ENCODE assay signal across 25 cellular contexts in genomic region chr13:111558700-111559088, GRCh38.
DNase-seq lines count a peak whose midpoint lies in the region; ATAC-seq, FAIRE-seq and TF ChIP-seq lines count a peak whose summit lies in the region.
"Had no signal": no experiment of that assay in that cellular context is flagged by ENCODE, and none has a peak within 500 bp of the region (broad histone marks: within the 10 kb centered on the region; RNA-seq: fewer than 3 reads in every experiment).

No MANE protein-coding gene starts in this region.

- H3K9ac ChIP-seq in BLaER1: no peak overlapping the region
- no peak overlapping the region for H3K9ac ChIP-seq in mesenchymal stem cell (ENCODE audit: low read length)
- H3K9ac ChIP-seq: GM23248 had no signal

- H4K91ac ChIP-seq in mesenchymal stem cell (ENCODE audit: low read length): no peak overlapping the region

- no peak overlapping the region for H2AK5ac ChIP-seq in mesenchymal stem cell (ENCODE audit: low read length, severe bottlenecking)

- H2BK15ac ChIP-seq in mesenchymal stem cell (ENCODE audit: low read depth, poor library complexity, severe bottlenecking): no peak overlapping the region

- DNase-seq in GM23338 (ENCODE audit: low spot score) (no peak), nephron progenitor cell (no peak), posterior vena cava (ENCODE audit: low spot score) (peak; percentile 59), mesenchymal stem cell (no peak), pancreas (no peak), C1 segment of cervical spinal cord (lab: John Stamatoyannopoulos, UW) (no peak)
- DNase-seq: 8988T; ACHN; AML-193; BE2C; CD4-positive, alpha-beta T cell; CD8-positive, alpha-beta memory T cell; DMS 273 treated with DMSO at 0.1 percent for 48 hours; DMS53; DMS79 treated with DMSO at 0.1 percent for 48 hours; GF-D8; GM23248; H9 had no signal

- H3K79me1 ChIP-seq in mesenchymal stem cell (replicated peaks; ENCODE audit: low read length, poor library complexity, severe bottlenecking): no peaks in the 10 kb centered on the region

- H3K18ac ChIP-seq in mesenchymal stem cell (ENCODE audit: low read depth in 1 of 2, low read length in 2 of 2): no peak overlapping the region

- no peaks in the 10 kb centered on the region for H3K9me2 ChIP-seq in GM23338 (ENCODE audit: insufficient read depth)

- H3K4me3 ChIP-seq in BLaER1: no peak overlapping the region
- no peak overlapping the region for H3K4me3 ChIP-seq in GM23338
- no peak overlapping the region for H3K4me3 ChIP-seq in mesenchymal stem cell (ENCODE audit: insufficient read depth in 1 of 2, low read depth in 1 of 2, low read length in 2 of 2)
- no peak overlapping the region for H3K4me3 ChIP-seq in pancreas
- H3K4me3 ChIP-seq: A549, GM23248 had no signal

- H3K36me3 ChIP-seq in BLaER1 (no peaks in the 10 kb centered on the region), GM23338 (ENCODE audit: insufficient read depth) (no peaks in the 10 kb centered on the region), mesenchymal stem cell (ENCODE audit: control insufficient read depth in 1 of 2, insufficient read depth in 2 of 2, low read depth in 1 of 2, low read length in 2 of 2) (no peaks in the 10 kb centered on the region), pancreas (no peaks in the 10 kb centered on the region)
- H3K36me3 ChIP-seq: BE2C had no signal

- no peak for TF ChIP-seq CTCF in GM23338 (conservative IDR thresholded peaks at IDR 0.05; ENCODE audit: low read depth in 2 of 2)
- no peak for TF ChIP-seq CTCF in nephron progenitor cell (IDR thresholded peaks at IDR 0.05)
- no peak for TF ChIP-seq CTCF in pancreas (IDR thresholded peaks at IDR 0.05)

- H3K36me3 Mint-ChIP-seq in GM23338 (ENCODE audit: low read depth): no peaks in the 10 kb centered on the region
- H3K36me3 Mint-ChIP-seq in nephron progenitor cell (ENCODE audit: low read depth): no peaks in the 10 kb centered on the region
- H3K36me3 Mint-ChIP-seq: CD14-positive monocyte; CD8-positive, alpha-beta memory T cell had no signal

- no peak overlapping the region for H3K14ac ChIP-seq in mesenchymal stem cell (ENCODE audit: low read length in 2 of 2)

- no peak overlapping the region for H4K8ac ChIP-seq in mesenchymal stem cell (ENCODE audit: low read length)

- H3K4me3 Mint-ChIP-seq in GM23338: no peak overlapping the region
- no peak overlapping the region for H3K4me3 Mint-ChIP-seq in nephron progenitor cell
- H3K4me3 Mint-ChIP-seq: CD14-positive monocyte; CD4-positive, alpha-beta T cell; CD8-positive, alpha-beta memory T cell; H9 had no signal

- H3K4me1 Mint-ChIP-seq in GM23338: peaks cover 11% of the 10 kb centered on the region
- H3K4me1 Mint-ChIP-seq in nephron progenitor cell: peaks cover 27% of the 10 kb centered on the region
- H3K4me1 Mint-ChIP-seq: CD14-positive monocyte; CD8-positive, alpha-beta memory T cell had no signal

- H3K27me3 ChIP-seq in BLaER1 (no peaks in the 10 kb centered on the region), GM23338 (ENCODE audit: insufficient read depth) (no peaks in the 10 kb centered on the region), mesenchymal stem cell (ENCODE audit: control insufficient read depth in 1 of 2, insufficient read depth in 1 of 2, low read length in 2 of 2) (no peaks in the 10 kb centered on the region), pancreas (no peaks in the 10 kb centered on the region)

- H3K4me1 ChIP-seq in BLaER1: peaks cover 69% of the 10 kb centered on the region
- H3K4me1 ChIP-seq in GM23338 (ENCODE audit: insufficient read depth): no peaks in the 10 kb centered on the region
- peaks cover 2% of the 10 kb centered on the region for H3K4me1 ChIP-seq in mesenchymal stem cell (ENCODE audit: control insufficient read depth, insufficient read depth, low read depth, low read length)
- no peaks in the 10 kb centered on the region for H3K4me1 ChIP-seq in pancreas
- H3K4me1 ChIP-seq: A549, BE2C had no signal

- H3K4ac ChIP-seq in mesenchymal stem cell (ENCODE audit: low read depth in 1 of 2, low read length in 2 of 2): no peak overlapping the region

- H3F3A ChIP-seq in GM23338 (replicated peaks; ENCODE audit: low read depth): no peaks in the 10 kb centered on the region

- H3K27ac Mint-ChIP-seq in GM23338 (no peak overlapping the region), nephron progenitor cell (peak overlapping the region; percentile 27)
- H3K27ac Mint-ChIP-seq: CD4-positive, alpha-beta T cell; CD8-positive, alpha-beta memory T cell had no signal

- intact Hi-C loops in posterior vena cava (cut with DNase I) (no loop called here), pancreas (cut with DNase I) (no loop called here)

- no peaks in the 10 kb centered on the region for H3K9me3 Mint-ChIP-seq in GM23338
- H3K9me3 Mint-ChIP-seq in nephron progenitor cell: no peaks in the 10 kb centered on the region
- H3K9me3 Mint-ChIP-seq: CD4-positive, alpha-beta T cell; CD8-positive, alpha-beta memory T cell; H9 had no signal

- no peak for FAIRE-seq in pancreas (lab: Jason Lieb, UNC)
- FAIRE-seq: A549, D721Med, GM12891, GM18507 had no signal

- no peak overlapping the region for H3K27ac ChIP-seq in BLaER1
- no peak overlapping the region for H3K27ac ChIP-seq in GM23338 (ENCODE audit: low read depth)
- H3K27ac ChIP-seq in mesenchymal stem cell (ENCODE audit: low read length, poor library complexity, severe bottlenecking): no peak overlapping the region
- H3K27ac ChIP-seq in pancreas: no peak overlapping the region
- H3K27ac ChIP-seq: A549, GM23248 had no signal

- H3K9me3 ChIP-seq in BLaER1 (no peaks in the 10 kb centered on the region), mesenchymal stem cell (ENCODE audit: control insufficient read depth, low read length) (no peaks in the 10 kb centered on the region), pancreas (no peaks in the 10 kb centered on the region)
- H3K9me3 ChIP-seq: A549, BE2C had no signal

- peaks cover 11% of the 10 kb centered on the region for H3K27me3 Mint-ChIP-seq in GM23338 (ENCODE audit: insufficient read depth, low read depth, poor library complexity)
- H3K27me3 Mint-ChIP-seq in nephron progenitor cell (ENCODE audit: low read depth, poor library complexity): peaks cover 17% of the 10 kb centered on the region

- H2BK120ac ChIP-seq in mesenchymal stem cell (ENCODE audit: low read depth, low read length): no peak overlapping the region

- 68% methylated on average over 12 of the region's 16 CpGs for WGBS in mesenchymal stem cell
- WGBS in pancreas, 2 donors: 80% methylated on average over 16 of the region's 16 CpGs

- peak; percentile 36; the same call in 2 of the 3 replicates for ATAC-seq in GM23338
- ATAC-seq in pancreas: no peak
- ATAC-seq: A549, HCT116 had no signal

- H2BK5ac ChIP-seq in mesenchymal stem cell (ENCODE audit: low read depth, low read length, poor library complexity, severe bottlenecking): no peak overlapping the region

- H2AFZ ChIP-seq in GM23338 (no peak overlapping the region), mesenchymal stem cell (ENCODE audit: low read depth, low read length) (no peak overlapping the region)
- H2AFZ ChIP-seq: GM23248 had no signal

- H3K79me2 ChIP-seq in GM23338 (replicated peaks; ENCODE audit: insufficient read depth): no peaks in the 10 kb centered on the region

- H4K20me1 ChIP-seq in BLaER1 (no peaks in the 10 kb centered on the region), GM23338 (replicated peaks; ENCODE audit: insufficient read depth) (no peaks in the 10 kb centered on the region)

- H2BK12ac ChIP-seq in mesenchymal stem cell (ENCODE audit: low read length in 2 of 2): no peak overlapping the region

- H3K23ac ChIP-seq in mesenchymal stem cell (ENCODE audit: low read length in 2 of 2): no peak overlapping the region

- peak overlapping the region; percentile 87 for H3K4me2 ChIP-seq in BLaER1
- H3K4me2 ChIP-seq in GM23338: no peak overlapping the region
- no peak overlapping the region for H3K4me2 ChIP-seq in mesenchymal stem cell (ENCODE audit: low read length, poor library complexity, severe bottlenecking)
- H3K4me2 ChIP-seq: A549 had no signal

TF ChIP-seq in GM23338, 12 proteins besides CTCF, POLR2A, EP300 and RAD21 (continues in another document):
- no peak for TF ChIP-seq ZNF114 (CRISPR knock-in tag; IDR thresholded peaks at IDR 0.05)
- TF ChIP-seq ZNF331 (CRISPR knock-in tag; IDR thresholded peaks at IDR 0.05; ENCODE audit: low read depth): no peak
